In the genomic region with DNA sequence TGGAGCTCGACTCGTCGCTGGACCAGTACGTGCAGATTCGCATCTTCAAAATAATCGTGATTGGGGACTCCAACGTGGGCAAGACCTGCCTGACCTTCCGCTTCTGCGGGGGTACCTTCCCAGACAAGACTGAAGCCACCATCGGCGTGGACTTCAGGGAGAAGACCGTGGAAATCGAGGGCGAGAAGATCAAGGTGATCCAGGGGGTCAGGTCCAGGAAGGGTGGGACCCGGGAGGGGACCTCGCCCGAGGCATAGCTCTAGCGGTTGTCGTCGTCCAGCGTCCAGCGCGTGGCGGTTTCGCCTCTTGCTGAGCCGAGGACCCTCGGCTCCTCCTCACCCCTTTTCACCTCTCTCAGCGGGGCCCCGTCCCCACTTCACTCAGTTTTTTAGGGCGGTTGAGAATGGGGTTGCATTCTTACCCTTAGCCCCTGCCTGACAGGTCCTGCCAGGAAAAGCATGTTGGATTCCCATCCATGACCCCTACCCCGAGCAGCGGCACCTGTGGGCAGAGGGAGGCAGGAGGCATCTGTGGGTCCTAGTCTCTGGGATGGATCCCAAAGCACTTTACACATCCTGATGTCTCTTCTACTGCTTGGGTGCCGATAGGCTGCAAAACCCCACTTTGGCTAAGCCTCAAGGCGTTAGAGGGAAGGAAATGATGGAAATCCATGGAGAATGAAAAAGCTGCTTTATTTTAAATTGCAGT, we compare ENCODE assay signal across 8 cellular contexts. TPM values are rescaled to one million over a fixed set of nuclear protein-coding genes. Genes with fewer than 3 reads are reported as not detected.
DNase-seq lines count a peak whose midpoint lies in the region; ATAC-seq and TF ChIP-seq lines count a peak whose summit lies in the region.

No MANE protein-coding gene starts in this region.

- H3K27me3 Mint-ChIP-seq in brain: peaks cover 3% of the 10 kb centered on the region

- H3K36me3 ChIP-seq in right atrium auricular region: no peaks in the 10 kb centered on the region
- H3K36me3 ChIP-seq in mesodermal cell (ENCODE audit: control insufficient read depth, insufficient read depth, low read length): no peaks in the 10 kb centered on the region
- H3K36me3 ChIP-seq in vagina: no peaks in the 10 kb centered on the region

- H3K27me3 ChIP-seq in right atrium auricular region (no peaks in the 10 kb centered on the region), vagina (no peaks in the 10 kb centered on the region)

- H3K27ac ChIP-seq in right atrium auricular region: peak overlapping the region; percentile 77 to 87
- H3K27ac ChIP-seq in mesodermal cell (ENCODE audit: low read depth, low read length, severe bottlenecking): no peak overlapping the region
- peak overlapping the region; percentile 73 for H3K27ac ChIP-seq in vagina

- whole genome bisulfite sequencing in mesodermal cell (ENCODE audit: insufficient coverage in 2 of 2), 2 experiments: 0 to 30% methylated on average over 1 to 2 of the region's 34 CpGs

- peaks cover under 1% of the 10 kb centered on the region for H3K36me3 Mint-ChIP-seq in brain

- TF ChIP-seq POLR2A in vagina (IDR thresholded peaks at IDR 0.05): no peak

- peak overlapping the region; percentile 41 to 49 for H3K4me3 ChIP-seq in right atrium auricular region
- H3K4me3 ChIP-seq in mesodermal cell (ENCODE audit: extremely low read depth, insufficient read depth, low read length, poor library complexity, severe bottlenecking): peak overlapping the region; percentile 35
- H3K4me3 ChIP-seq in vagina: peak overlapping the region; percentile 40 to 53

- H3K4me1 ChIP-seq in right atrium auricular region (peaks cover 0 to 35% of the 10 kb centered on the region in 2 donors), mesodermal cell (ENCODE audit: control insufficient read depth, insufficient read depth, low read length, poor library complexity, severe bottlenecking) (peaks cover 7% of the 10 kb centered on the region), vagina (peaks cover 19% of the 10 kb centered on the region)

- H3K4me1 Mint-ChIP-seq in brain: peaks cover 55% of the 10 kb centered on the region

- peak overlapping the region; percentile 66 to 99 (median 97) for H3K27ac Mint-ChIP-seq in brain

- peak overlapping the region; percentile 84 to 92 (median 90) for H3K4me3 Mint-ChIP-seq in brain

- no peak for TF ChIP-seq CTCF in right atrium auricular region (IDR thresholded peaks at IDR 0.05)
- TF ChIP-seq CTCF in brain (conservative IDR thresholded peaks at IDR 0.05): no peak
- no peak for TF ChIP-seq CTCF in vagina (IDR thresholded peaks at IDR 0.05)

- peaks cover 0 to 6% (median 0%) of the 10 kb centered on the region in 5 experiments for H3K9me3 Mint-ChIP-seq in brain

- no peak for ATAC-seq in Right ventricle myocardium inferior
- no peak for ATAC-seq in GM19467 (IDR thresholded peaks at IDR 0.05; ENCODE audit: unreplicated experiment)
- no peak for ATAC-seq in HG02973 (IDR thresholded peaks at IDR 0.05; ENCODE audit: unreplicated experiment)
- no peak for ATAC-seq in GM21528 (IDR thresholded peaks at IDR 0.05; ENCODE audit: low FRiP score, unreplicated experiment)

- no peak for DNase-seq in right atrium auricular region (ENCODE audit: low spot score)
- DNase-seq in Right ventricle myocardium inferior (ENCODE audit: missing footprints): no peak
- DNase-seq in vagina (ENCODE audit: extremely low spot score in 2 of 2): no peak

- H3K9me3 ChIP-seq in right atrium auricular region (no peaks in the 10 kb centered on the region), mesodermal cell (ENCODE audit: control insufficient read depth, low read length) (no peaks in the 10 kb centered on the region), vagina (no peaks in the 10 kb centered on the region)

- intact Hi-C loops in Right ventricle myocardium inferior (cut with DNase I) (no loop called here), vagina (cut with DNase I) (loop anchor here (5.0 kb wide), 1 partner anchor 50 kb away; no protein-coding TSS in a partner anchor)

RNA-seq across cellular contexts. Expression of a gene that starts 0.5 kb away (rescaled TPM):
- total RNA-seq in right atrium auricular region: 10 to 100 TPM in 1 of 2 donors, 1 to 10 TPM in 1; 8.3 to 13.4 TPM
- 0.32 TPM for total RNA-seq in Right ventricle myocardium inferior
- polyA plus RNA-seq in brain (ENCODE audit: insufficient read depth, low read depth, low replicate concordance): 31.0 TPM
- polyA plus RNA-seq in mesodermal cell (2013, experiment 1 of 2): 7.4 TPM
- polyA plus RNA-seq in mesodermal cell (2013, experiment 2 of 2): 5.3 TPM
- 0.98 TPM for total RNA-seq in vagina

RNA-seq across cellular contexts. Expression of a gene that starts 6.6 kb away (rescaled TPM):
- total RNA-seq in right atrium auricular region (10 to 100 TPM; 35.6 to 86.9 TPM), Right ventricle myocardium inferior (132 TPM), vagina (14.2 TPM)
- polyA plus RNA-seq in brain (ENCODE audit: insufficient read depth, low read depth, low replicate concordance): 30.0 TPM
- 39.8 TPM for polyA plus RNA-seq in mesodermal cell (2013, experiment 1 of 2)
- polyA plus RNA-seq in mesodermal cell (2013, experiment 2 of 2): 36.7 TPM
